In the genomic region with DNA sequence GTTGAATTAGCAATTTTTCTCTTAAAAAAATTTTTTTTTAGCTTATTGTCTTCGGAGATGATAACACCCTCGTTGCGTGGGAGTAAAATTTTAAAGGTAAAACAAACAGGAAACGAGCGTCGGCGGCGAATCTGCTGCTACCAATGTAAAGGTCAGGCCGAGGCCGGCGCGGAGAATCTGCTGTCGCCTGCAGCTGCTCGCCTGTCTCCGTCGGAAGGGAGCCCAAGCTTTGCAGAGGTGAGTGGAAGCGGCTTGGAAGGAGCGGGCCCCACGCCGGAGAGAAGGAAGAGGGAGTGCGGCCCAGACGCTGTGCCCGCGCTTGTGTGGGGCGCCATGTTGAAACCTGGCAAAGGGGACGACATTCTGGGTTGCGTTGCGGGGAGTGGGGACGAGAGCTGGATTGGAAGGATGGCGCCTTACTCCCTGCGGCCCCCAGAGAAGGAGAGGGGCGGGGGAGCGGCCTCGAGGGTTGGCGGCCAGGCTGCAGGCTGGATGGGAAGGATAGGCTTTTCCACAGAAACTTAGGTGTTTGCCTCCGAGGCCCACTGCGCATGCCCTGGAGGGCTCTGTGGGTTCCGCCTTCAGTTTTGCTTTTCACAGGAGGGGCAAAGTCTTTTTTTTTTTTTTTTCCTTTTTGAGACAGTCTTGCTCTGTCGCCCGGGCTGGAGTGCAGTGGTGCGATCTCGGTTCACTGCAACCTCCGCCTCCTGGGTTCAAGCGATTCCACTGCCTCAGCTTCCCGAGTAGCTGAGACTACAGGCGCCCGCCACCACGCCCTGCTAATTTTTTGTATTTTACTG, we compare ENCODE assay signal across 8 cellular contexts. TPM values are rescaled to one million over a fixed set of nuclear protein-coding genes. Genes with fewer than 3 reads are reported as not detected.
A peak's percentile ranks its signal among the peaks of the same experiment; 100 is the strongest.
DNase-seq lines count a peak whose midpoint lies in the region; ATAC-seq and TF ChIP-seq lines count a peak whose summit lies in the region.

Gene SNRNP35, plus strand, starts transcription at position 160 of the 800 bp plus-strand sequence. CDS start 7,402 bp downstream, outside the sequence.

- CTCF ChIA-PET in WTC11 (lab: Charles Lee): interaction anchor here (0.6 kb wide), 1 partner anchor 508 kb away, joined by 3 read pairs; no protein-coding TSS in a partner anchor
- CTCF ChIA-PET in mammary epithelial cell (lab: Charles Lee; ENCODE audit: low non-redundant PET): interaction anchor here (0.7 kb wide), 1 partner anchor 206 kb away, joined by 6 read pairs; no protein-coding TSS in a partner anchor

- H3K27me3 ChIP-seq in mammary epithelial cell (ENCODE audit: insufficient read depth, low read length): no peaks in the 10 kb centered on the region

- H3K27ac ChIP-seq in mammary epithelial cell (ENCODE audit: insufficient read depth, low read depth, low read length) (peak within 1 kb of the TSS; percentile 91), skin epidermis (peak within 1 kb of the TSS; percentile 95 to 100 (median 98))

- in situ Hi-C loops in mammary epithelial cell (cut with MboI; ENCODE audit: low sequenced_read_pairs in 2 of 2): no loop called here

- H3K4me3 ChIP-seq in mammary epithelial cell (replicated peaks in 1 of 3; ENCODE audit: insufficient read depth in 1 of 3, low read depth in 2 of 3, low read length in 3 of 3): peak within 1 kb of the TSS; percentile 64 to 94 (median 73)
- peak within 1 kb of the TSS; percentile 54 to 93 (median 83) for H3K4me3 ChIP-seq in skin epidermis

- H4K20me1 ChIP-seq in mammary epithelial cell (ENCODE audit: insufficient read depth, low read length): no peaks in the 10 kb centered on the region

- H3K79me2 ChIP-seq in mammary epithelial cell (ENCODE audit: insufficient read depth, low read length): peaks cover 40% of the 10 kb centered on the region

- DNase-seq in NCI-H2171 treated with DMSO at 0.1 percent for 48 hours (lab: John Stamatoyannopoulos, UW): peak; percentile 94
- peak; percentile 75 for DNase-seq in WTC11 (ENCODE audit: low spot score)
- DNase-seq in mammary epithelial cell: peak; percentile 81
- peak; percentile 74 for DNase-seq in iPS-NIHi11 (ENCODE audit: low spot score)

- H3K36me3 ChIP-seq in mammary epithelial cell (ENCODE audit: insufficient read depth, low read length): no peaks in the 10 kb centered on the region

- no peaks in the 10 kb centered on the region for H3K4me1 ChIP-seq in mammary epithelial cell (ENCODE audit: insufficient read depth, low read length)

- no peaks in the 10 kb centered on the region for H3K36me3 Mint-ChIP-seq in WTC11

- ATAC-seq in HG02970 (IDR thresholded peaks at IDR 0.05; ENCODE audit: low FRiP score, unreplicated experiment) (peak; percentile 44), WTC11 (peak; percentile 90), GM21367 (IDR thresholded peaks at IDR 0.05; ENCODE audit: unreplicated experiment) (no peak)

- peak; percentile 52 for TF ChIP-seq POLR2A in GM15510 (IDR thresholded peaks at IDR 0.05; ENCODE audit: borderline replicate concordance, extremely low read depth, insufficient read length)

- dilution Hi-C loops in mammary epithelial cell (cut with HindIII; ENCODE audit: low sequenced_read_pairs): no loop called here

- H3K27me3 Mint-ChIP-seq in WTC11 (ENCODE audit: low read depth): no peaks in the 10 kb centered on the region

- peak within 1 kb of the TSS; percentile 92 for H2AFZ ChIP-seq in mammary epithelial cell (ENCODE audit: low read depth, low read length)

- peak within 1 kb of the TSS; percentile 93 for H3K9ac ChIP-seq in mammary epithelial cell (ENCODE audit: insufficient read depth, low read length)

- intact Hi-C loops in mammary epithelial cell (cut with micrococcal nuclease): loop anchor here (2.0 to 5.0 kb wide), 2 partner anchors 74 to 125 kb away; partner anchors contain the start of gene RILPL1

- H3K4me3 Mint-ChIP-seq in WTC11: peak within 1 kb of the TSS; percentile 95

- TF ChIP-seq CTCF in WTC11 (IDR thresholded peaks at IDR 0.05) (no peak), mammary epithelial cell (conservative IDR thresholded peaks at IDR 0.05 in 1 of 2, IDR thresholded peaks at IDR 0.05 in 1 of 2; ENCODE audit: extremely low read depth in 1 of 2, insufficient read depth in 1 of 2, low read depth in 1 of 2, low read length in 2 of 2) (no peak)

- POLR2A ChIA-PET in WTC11 (lab: Charles Lee): interaction anchor here (0.8 kb wide), 1 partner anchor 125 kb away, joined by 3 read pairs; no protein-coding TSS in a partner anchor

- 1% methylated on average over 28 of the region's 48 CpGs for WGBS in mammary epithelial cell (ENCODE audit: low coverage, missing lambda C conversion rate)

- H3K9me3 Mint-ChIP-seq in WTC11: no peaks in the 10 kb centered on the region

- peak within 1 kb of the TSS; percentile 74 for H3K4me2 ChIP-seq in mammary epithelial cell (ENCODE audit: insufficient read depth, low read depth, low read length)

- H3K4me1 Mint-ChIP-seq in WTC11: 0 out of 2 replicates have a peak, but pooled peaks cover 2% of the 10 kb centered on the region

- no TSS peak for BruUV-seq in mammary epithelial cell (replicated peaks; lab: Mats Ljungman, UMichigan)

- H3K9me3 ChIP-seq in mammary epithelial cell (replicated peaks; ENCODE audit: insufficient read depth, low read length): no peaks in the 10 kb centered on the region

- H3K27ac Mint-ChIP-seq in WTC11: peak within 1 kb of the TSS; percentile 99

TF ChIP-seq in WTC11, 78 proteins besides CTCF, POLR2A, EP300 and RAD21 (continues in another document):
- no peak for TF ChIP-seq ATF2 (CRISPR knock-in tag; IDR thresholded peaks at IDR 0.05; ENCODE audit: borderline replicate concordance, low read depth)
- no peak for TF ChIP-seq ERG (CRISPR knock-in tag; IDR thresholded peaks at IDR 0.05)
- TF ChIP-seq ZSCAN18 (CRISPR knock-in tag; IDR thresholded peaks at IDR 0.05): no peak
- TF ChIP-seq NR2C2 (CRISPR knock-in tag; IDR thresholded peaks at IDR 0.05): no peak
- TF ChIP-seq ZNF232 (CRISPR knock-in tag; IDR thresholded peaks at IDR 0.05): 0 out of 2 replicates have a peak, but pooled peaks have one; percentile 24
- no peak for TF ChIP-seq ZNF317 (CRISPR knock-in tag; IDR thresholded peaks at IDR 0.05; ENCODE audit: borderline replicate concordance, low read depth)
- no peak; the same call in 1 of the 2 replicates for TF ChIP-seq TEAD1 (CRISPR knock-in tag; IDR thresholded peaks at IDR 0.05)
- TF ChIP-seq SOX15 (CRISPR knock-in tag; IDR thresholded peaks at IDR 0.05): no peak
- peak; percentile 65; the same call in 1 of the 2 replicates for TF ChIP-seq SP1 (CRISPR knock-in tag; conservative IDR thresholded peaks at IDR 0.05)
- TF ChIP-seq ZNF396 (CRISPR knock-in tag; IDR thresholded peaks at IDR 0.05; ENCODE audit: borderline replicate concordance): no peak
- TF ChIP-seq HMGA2 (CRISPR knock-in tag; IDR thresholded peaks at IDR 0.05): no peak; the same call in 1 of the 2 replicates
- no peak for TF ChIP-seq NR3C1 (CRISPR knock-in tag; conservative IDR thresholded peaks at IDR 0.05; ENCODE audit: low read depth)

RNA-seq across cellular contexts. Expression of gene SNRNP35, which starts in this region (rescaled TPM):
- total RNA-seq in WTC11 (2021) (19.1 to 21.3 TPM (median 20.0 TPM) in 3 replicates), mammary epithelial cell (10 to 100 TPM in 1 of 2 donors, 1 to 10 TPM in 1; 9.7 to 22.8 TPM)
- 13.3 TPM for polyA plus RNA-seq in mammary epithelial cell
- polyA minus RNA-seq in mammary epithelial cell: 10.4 TPM
